ENCODE assay signal across 28 cellular contexts in genomic region chr1:90795396-90795795, GRCh38.
"Had no signal": no experiment of that assay in that cellular context is flagged by ENCODE, and none has a peak within 500 bp of the region (broad histone marks: within the 10 kb centered on the region; RNA-seq: fewer than 3 reads in every experiment).

No MANE protein-coding gene starts in this region.

- DNase-seq: hypothalamus; immature natural killer cell; kidney; left colon; left lung; lower lobe of right lung; mammary epithelial cell; mesenchymal stem cell; naive thymus-derived CD8-positive, alpha-beta T cell; pancreas; posterior cingulate gyrus; retina; right cardiac atrium; stimulated activated CD4-positive, alpha-beta T cell treated with anti-CD3 and anti-CD28 coated beads, Interleukin-4, amount 100 ng/mL, for 24 hours; stimulated activated naive CD4-positive, alpha-beta T cell; tibial artery; trophoblast cell; upper lobe of right lung had no signal

- H3K4me3 Mint-ChIP-seq: immature natural killer cell; naive thymus-derived CD8-positive, alpha-beta T cell; nephron; stimulated activated effector memory CD8-positive, alpha-beta T cell treated with anti-CD3 and anti-CD28 coated beads, Interleukin-12 subunit alpha, Interleukin-12 subunit beta, amount 100 ng/mL, for 72 hours; stimulated activated naive CD8-positive, alpha-beta T cell treated with anti-CD3 and anti-CD28 coated beads, Interleukin-15, Interleukin-2, amounts not matched to agents 100 ng/mL and 50 ng/mL, for 24 hours had no signal

- H3K27ac ChIP-seq: left lung, lower lobe of right lung, pancreas, prostate gland, skin epidermis, suprapubic skin, thoracic aorta, tibial artery, upper lobe of right lung had no signal

- FAIRE-seq: islet of Langerhans, kidney, pancreas, urothelium cell line had no signal

- H3K9me3 Mint-ChIP-seq: immature natural killer cell; nephron; stimulated activated effector memory CD8-positive, alpha-beta T cell treated with anti-CD3 and anti-CD28 coated beads, Interleukin-12 subunit alpha, Interleukin-12 subunit beta, amount 100 ng/mL, for 72 hours; stimulated activated naive CD8-positive, alpha-beta T cell treated with anti-CD3 and anti-CD28 coated beads, Interleukin-15, Interleukin-2, amounts not matched to agents 100 ng/mL and 50 ng/mL, for 24 hours had no signal

- H3K4me1 Mint-ChIP-seq: immature natural killer cell; nephron; stimulated activated effector memory CD8-positive, alpha-beta T cell treated with anti-CD3 and anti-CD28 coated beads, Interleukin-12 subunit alpha, Interleukin-12 subunit beta, amount 100 ng/mL, for 72 hours had no signal

- H3K27ac Mint-ChIP-seq: immature natural killer cell; naive thymus-derived CD8-positive, alpha-beta T cell; nephron; stimulated activated effector memory CD8-positive, alpha-beta T cell treated with anti-CD3 and anti-CD28 coated beads, Interleukin-12 subunit alpha, Interleukin-12 subunit beta, amount 100 ng/mL, for 72 hours; stimulated activated naive CD8-positive, alpha-beta T cell treated with anti-CD3 and anti-CD28 coated beads, Interleukin-15, Interleukin-2, amounts not matched to agents 100 ng/mL and 50 ng/mL, for 24 hours had no signal

- H3K27me3 ChIP-seq: pancreas, tibial artery, upper lobe of right lung had no signal

- H3K9me3 ChIP-seq: left lung, lower lobe of right lung, pancreas, prostate gland, suprapubic skin, thoracic aorta, tibial artery, upper lobe of right lung had no signal

- H3K4me3 ChIP-seq: left lung, lower lobe of right lung, pancreas, prostate gland, skin epidermis, suprapubic skin, thoracic aorta, tibial artery, upper lobe of right lung had no signal

- H3K36me3 ChIP-seq: left lung, lower lobe of right lung, pancreas, prostate gland, suprapubic skin, thoracic aorta, tibial artery, upper lobe of right lung had no signal

- H3K36me3 Mint-ChIP-seq: immature natural killer cell; naive thymus-derived CD8-positive, alpha-beta T cell; stimulated activated effector memory CD8-positive, alpha-beta T cell treated with anti-CD3 and anti-CD28 coated beads, Interleukin-12 subunit alpha, Interleukin-12 subunit beta, amount 100 ng/mL, for 72 hours had no signal

- ATAC-seq: left colon; left lung; lower lobe of right lung; naive thymus-derived CD8-positive, alpha-beta T cell; pancreas; right cardiac atrium; sciatic nerve; stimulated activated effector memory CD8-positive, alpha-beta T cell treated with anti-CD3 and anti-CD28 coated beads, Interleukin-12 subunit alpha, Interleukin-12 subunit beta, amount 100 ng/mL, for 72 hours; upper lobe of right lung had no signal

- H3K4me1 ChIP-seq: left lung, lower lobe of right lung, pancreas, prostate gland, suprapubic skin, tibial artery, upper lobe of right lung had no signal
